ENCODE assay signal across 8 cellular contexts in the genomic region with DNA sequence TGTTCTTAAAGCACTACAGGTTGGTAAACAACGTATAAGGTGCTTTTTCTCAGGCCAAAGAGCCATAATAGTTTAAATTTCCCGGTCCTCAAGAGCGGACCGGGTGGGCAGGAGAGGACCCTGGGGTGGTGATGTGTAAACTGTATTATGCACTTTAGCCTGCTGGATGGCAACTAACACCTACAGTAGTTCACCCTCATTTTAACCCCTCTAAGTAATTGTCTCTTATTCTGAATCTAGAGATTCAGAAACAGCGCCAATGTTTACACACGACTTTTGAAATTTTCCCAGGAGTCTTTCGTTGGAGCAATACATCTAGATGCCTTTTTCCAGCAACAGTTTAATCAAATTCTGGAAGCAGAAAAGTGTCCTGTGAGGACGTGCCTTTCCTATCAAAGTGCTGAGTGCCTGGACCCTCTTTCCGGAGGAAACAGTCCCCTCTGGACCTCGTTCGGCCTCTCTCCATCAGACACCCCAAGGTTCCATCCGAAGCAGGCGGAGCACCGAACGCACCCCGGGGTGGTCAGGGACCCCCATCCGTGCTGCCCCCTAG. TPM values are rescaled to one million over a fixed set of nuclear protein-coding genes. Genes with fewer than 3 reads are reported as not detected.
A peak's percentile ranks its signal among the peaks of the same experiment; 100 is the strongest.
DNase-seq lines count a peak whose midpoint lies in the region; ATAC-seq, FAIRE-seq and TF ChIP-seq lines count a peak whose summit lies in the region.

No MANE protein-coding gene starts in this region.

- TF ChIP-seq POLR2A in K562 (conservative IDR thresholded peaks at IDR 0.05) = no peak

- POLR2A ChIA-PET in K562 (lab: Yijun Ruan, JAX) = no interaction called here

- H3K36me3 ChIP-seq in cardiac muscle cell (no peaks in the 10 kb centered on the region), K562 (ENCODE audit: control insufficient read depth, insufficient read depth, low read length) (no peaks in the 10 kb centered on the region), lower lobe of right lung (no peaks in the 10 kb centered on the region), upper lobe of right lung (no peaks in the 10 kb centered on the region)

- no peak overlapping the region for H2AFZ ChIP-seq in K562 (ENCODE audit: low read depth, low read length)

- H3K4me3 ChIP-seq in cardiac muscle cell = peak overlapping the region; percentile 79
- no peak overlapping the region for H3K4me3 ChIP-seq in K562
- H3K4me3 ChIP-seq in lower lobe of right lung = peak overlapping the region; percentile 87
- H3K4me3 ChIP-seq in upper lobe of right lung = peak overlapping the region; percentile 78

- intact Hi-C loops in left cardiac atrium (cut with DNase I) = no loop called here
- intact Hi-C loops in K562 (cut with micrococcal nuclease) = no loop called here
- intact Hi-C loops in lower lobe of right lung (cut with DNase I) = no loop called here
- intact Hi-C loops in upper lobe of right lung (cut with DNase I) = no loop called here

- in situ Hi-C loops in K562 (cut with MboI) = no loop called here

- TF ChIP-seq RAD21 in K562 (CRISPR knock-in tag; conservative IDR thresholded peaks at IDR 0.05 in 1 of 2, IDR thresholded peaks at IDR 0.05 in 1 of 2) = no peak

- H4K20me1 ChIP-seq in K562 (replicated peaks; ENCODE audit: control insufficient read depth, insufficient read depth, low read length) = no peaks in the 10 kb centered on the region

- 24% methylated on average over 10 of the region's 17 CpGs for WGBS in K562 (ENCODE audit: insufficient coverage, low coverage, missing lambda C conversion rate)

- no peaks in the 10 kb centered on the region for H3K79me2 ChIP-seq in K562 (ENCODE audit: control insufficient read depth, insufficient read depth, low read length)

- H3K9me3 ChIP-seq in cardiac muscle cell (ENCODE audit: low read depth) = no peaks in the 10 kb centered on the region
- no peaks in the 10 kb centered on the region for H3K9me3 ChIP-seq in K562 (replicated peaks; ENCODE audit: control insufficient read depth, insufficient read depth, low read depth, low read length)
- no peaks in the 10 kb centered on the region for H3K9me3 ChIP-seq in lower lobe of right lung
- H3K9me3 ChIP-seq in upper lobe of right lung = no peaks in the 10 kb centered on the region

- H3K27me3 ChIP-seq in cardiac muscle cell (peaks cover 78% of the 10 kb centered on the region), K562 (ENCODE audit: control insufficient read depth in 2 of 2, insufficient read depth in 2 of 2, low read length in 2 of 2) (peaks cover 43 to 44% of the 10 kb centered on the region in 2 experiments), lower lobe of right lung (ENCODE audit: low read depth) (peaks cover 18% of the 10 kb centered on the region), upper lobe of right lung (peaks cover 12% of the 10 kb centered on the region)

- no peak overlapping the region for H3K9ac ChIP-seq in K562 (ENCODE audit: insufficient read depth in 1 of 2, low read depth in 2 of 2, low read length in 2 of 2)

- TF ChIP-seq CTCF in cardiac muscle cell (IDR thresholded peaks at IDR 0.05; ENCODE audit: low read depth, low read length) (no peak), K562 (IDR thresholded peaks at IDR 0.05 in 2 of 3, conservative IDR thresholded peaks at IDR 0.05 in 1 of 3; ENCODE audit: insufficient read depth in 2 of 3, low read depth in 1 of 3, low read length in 3 of 3) (no peak), lower lobe of right lung (IDR thresholded peaks at IDR 0.05) (no peak), upper lobe of right lung (IDR thresholded peaks at IDR 0.05) (no peak)

- H3K27ac ChIP-seq in cardiac muscle cell (no peak overlapping the region), K562 (ENCODE audit: extremely low read depth, low read depth, low read length) (no peak overlapping the region), lower lobe of right lung (peak overlapping the region; percentile 92), upper lobe of right lung (peak overlapping the region; percentile 90)

- CTCF ChIA-PET in K562 (lab: Yijun Ruan, JAX; ENCODE audit: low intra/inter-chr PET ratio) = no interaction called here

- ATAC-seq in left cardiac atrium (no peak), K562 (no peak), lower lobe of right lung (no peak), upper lobe of right lung (no peak)

- H3K4me2 ChIP-seq in K562 (ENCODE audit: insufficient read depth, low read length) = no peak overlapping the region

- H3K9me1 ChIP-seq in K562 (ENCODE audit: control insufficient read depth, insufficient read depth, low read length) = no peaks in the 10 kb centered on the region

- DNase-seq in cardiac muscle cell (ENCODE audit: low read depth in 1 of 2, low spot score in 1 of 2) = no peak
- no peak for DNase-seq in left cardiac atrium
- no peak for DNase-seq in K562 (ENCODE audit: extremely low read depth in 1 of 4, low spot score in 3 of 4)
- DNase-seq in lower lobe of right lung = no peak
- DNase-seq in upper lobe of right lung = no peak
- DNase-seq in SKM-1 (lab: John Stamatoyannopoulos, UW; ENCODE audit: unreplicated experiment) = no peak
- DNase-seq in iPS-NIHi11 (ENCODE audit: low spot score) = no peak
- no peak for DNase-seq in stimulated activated CD4-positive, alpha-beta T cell treated with anti-CD3 and anti-CD28 coated beads, Interleukin-2, amount 100 ng/mL, for 48 hours

- peaks cover 4% of the 10 kb centered on the region for H3K4me1 ChIP-seq in cardiac muscle cell (ENCODE audit: low read depth)
- H3K4me1 ChIP-seq in K562 (replicated peaks in 1 of 2; ENCODE audit: control insufficient read depth in 2 of 2, insufficient read depth in 2 of 2, low read length in 2 of 2) = peaks cover 0 to 19% of the 10 kb centered on the region in 2 experiments; a peak in 2 of 5 replicates
- peaks cover 28% of the 10 kb centered on the region for H3K4me1 ChIP-seq in lower lobe of right lung
- H3K4me1 ChIP-seq in upper lobe of right lung = no peaks in the 10 kb centered on the region

- TF ChIP-seq EP300 in K562 (IDR thresholded peaks at IDR 0.05; ENCODE audit: low read length) = no peak

- no peak for FAIRE-seq in K562 (lab: Jason Lieb, UNC)

- BruUV-seq in K562 (replicated peaks; lab: Mats Ljungman, UMichigan) = no TSS peak

TF ChIP-seq in K562, 482 proteins besides CTCF, POLR2A, EP300 and RAD21:
- TF ChIP-seq CBX2 (IDR thresholded peaks at IDR 0.05; ENCODE audit: insufficient read depth, low read length, poor library complexity, severe bottlenecking) (peak; percentile 27), STAG1 (CRISPR knock-in tag; IDR thresholded peaks at IDR 0.05; ENCODE audit: borderline replicate concordance) (no peak), POLR3A (IDR thresholded peaks at IDR 0.05; ENCODE audit: borderline replicate concordance, extremely low read depth, insufficient read depth, insufficient read length) (no peak)
TF ChIP-seq in K562: peak in this region for 1.

RNA-seq across cellular contexts. Expression of gene OCLN, which starts 0.7 kb away (rescaled TPM):
- 4.1 and 5.6 TPM in 2 replicates for total RNA-seq in cardiac muscle cell
- 4.0 and 4.4 TPM in 2 replicates for polyA plus RNA-seq in cardiac muscle cell
- total RNA-seq in left cardiac atrium = 1 to 10 TPM; 1.7 to 2.0 TPM
- 0.58 and 2.8 TPM in 2 replicates for total RNA-seq in K562 (2011; cell fraction: chromatin; rRNA removed; ENCODE audit: low replicate concordance)
- 0.33 and 0.53 TPM in 2 replicates for total RNA-seq in K562 (2011; cell fraction: nucleolus; rRNA removed)
- total RNA-seq in K562 (2011; cell fraction: nucleoplasm; rRNA removed) = 1.4 and 2.7 TPM in 2 replicates
- 0.05 and 0.08 TPM in 2 replicates for total RNA-seq in K562 (2014; rRNA removed)
- 0.22 and 0.29 TPM in 2 replicates for total RNA-seq in K562 (2014; rRNA removed; fragmentation: Illumina TruSeq; extraction: Trizol)
- total RNA-seq in K562 (2015; rRNA removed; fragmentation: Illumina TruSeq; extraction: Trizol) = 0.23 and 0.29 TPM in 2 replicates
- total RNA-seq in K562 (2021) = 0.27 and 0.29 TPM in 2 replicates
- polyA plus RNA-seq in K562 (2011; rRNA removed) = 0.09 and 0.15 TPM in 2 replicates
- polyA plus RNA-seq in K562 (2011; cell fraction: cytosol; rRNA removed) = 0.01 and 0.03 TPM in 2 replicates
- polyA plus RNA-seq in K562 (2011; cell fraction: nucleus; rRNA removed) = 0.11 and 0.20 TPM in 2 replicates
- polyA plus RNA-seq in K562 (2012) = 0.09 and 0.11 TPM in 2 replicates
- 0.03 and 0.06 TPM in 2 replicates for polyA plus RNA-seq in K562 (2014; fragmentation: Illumina TruSeq; extraction: Trizol)
- under 1 TPM; 0.06 to 0.08 TPM for polyA plus RNA-seq in K562 (2014; fragmentation: Nextera tagmentation; extraction: Ambion mirVana)
- 0.19 and 0.22 TPM in 2 replicates for polyA plus RNA-seq in K562 (2014; rRNA removed)
- 0.39 and 0.42 TPM in 2 replicates for polyA minus RNA-seq in K562 (2011; rRNA and poly(A)+ RNA removed)
- 0.19 TPM in 1 of 2 replicates, not detected in the other for polyA minus RNA-seq in K562 (2011; cell fraction: cytosol; rRNA and poly(A)+ RNA removed)
- polyA minus RNA-seq in K562 (2011; cell fraction: nucleus; rRNA and poly(A)+ RNA removed) = 0.40 and 0.44 TPM in 2 replicates
- 121 TPM for total RNA-seq in lower lobe of right lung
- 136 TPM for total RNA-seq in upper lobe of right lung

Comparison
In these comparisons a context has a peak if more than half of its experiments do, and no peak if none do; other contexts are left out.
1. H3K27ac ChIP-seq: peak in lower lobe of right lung (single experiment) and upper lobe of right lung (single experiment); none in cardiac muscle cell (single experiment) and K562 (single experiment).
2. RNA of gene OCLN, which starts 0.7 kb away (total RNA-seq): 136 TPM in upper lobe of right lung (single experiment) and 121 TPM in lower lobe of right lung (single experiment); 4.1 to 5.6 TPM in cardiac muscle cell, 1.7 to 2.0 TPM in left cardiac atrium and 0.05 to 2.8 TPM in K562; every median in the first group is over 10 times any median in the second.